Comparison of ENCODE assay signal across 8 cellular contexts in the genomic region with DNA sequence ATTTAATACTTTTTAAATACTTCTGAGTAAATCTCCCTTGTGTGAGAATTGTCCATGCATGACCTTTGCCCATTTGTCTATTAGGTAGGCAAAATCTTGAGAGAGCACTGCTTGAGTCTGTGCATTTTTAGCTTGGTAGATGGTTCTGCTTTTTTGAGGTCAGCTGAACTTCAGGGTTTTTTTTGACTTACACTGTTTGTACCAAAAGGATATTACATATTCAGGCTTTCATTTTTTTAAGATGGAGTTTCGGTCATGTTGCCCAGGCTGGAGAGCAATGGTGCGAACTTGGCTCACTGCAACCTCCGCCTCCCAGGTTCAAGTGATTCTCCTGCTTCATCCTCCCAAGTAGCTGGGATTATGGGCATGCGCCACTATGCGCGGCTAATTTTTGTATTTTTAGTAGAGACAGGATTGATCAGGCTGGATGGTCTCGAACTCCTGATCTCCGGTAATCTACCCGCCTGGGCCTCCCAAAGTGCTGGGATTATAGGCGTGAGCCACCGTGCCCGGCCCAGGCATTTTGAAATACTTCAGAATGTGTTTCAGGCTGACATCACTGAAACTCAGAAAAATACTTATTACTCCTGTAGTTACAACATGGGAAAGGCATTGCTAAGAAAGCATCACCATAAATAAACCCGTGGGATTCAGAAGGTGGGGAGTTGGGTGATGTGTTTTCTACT. TPM values are rescaled to one million over a fixed set of nuclear protein-coding genes. Genes with fewer than 3 reads are reported as not detected.
DNase-seq lines count a peak whose midpoint lies in the region; ATAC-seq and TF ChIP-seq lines count a peak whose summit lies in the region.

No MANE protein-coding gene starts in this region.

- no peaks in the 10 kb centered on the region for H3K36me3 ChIP-seq in tibial nerve

- WGBS in tibial nerve, 2 donors: 90 to 92% methylated on average over 13 of the region's 13 CpGs

- H3K27me3 Mint-ChIP-seq in activated naive CD8-positive, alpha-beta T cell treated with anti-CD3 and anti-CD28 coated beads for 36 hours: no peaks in the 10 kb centered on the region

- peaks cover 0 to 40% (median 8%) of the 10 kb centered on the region in 4 donors for H3K4me1 ChIP-seq in tibial nerve

- peak overlapping the region; percentile 42 for H3K27ac Mint-ChIP-seq in activated naive CD8-positive, alpha-beta T cell treated with anti-CD3 and anti-CD28 coated beads for 36 hours

- H3K9me3 Mint-ChIP-seq in activated naive CD8-positive, alpha-beta T cell treated with anti-CD3 and anti-CD28 coated beads for 36 hours: no peaks in the 10 kb centered on the region

- peak; percentile 35 for DNase-seq in AG09309 (ENCODE audit: low read depth)
- no peak for DNase-seq in activated naive CD8-positive, alpha-beta T cell treated with anti-CD3 and anti-CD28 coated beads for 36 hours
- no peak for DNase-seq in tibial nerve (ENCODE audit: low spot score in 2 of 2)
- DNase-seq in caudate nucleus (lab: John Stamatoyannopoulos, UW): no peak
- DNase-seq in nucleus accumbens (lab: John Stamatoyannopoulos, UW): no peak
- no peak for DNase-seq in cortex of kidney (lab: John Stamatoyannopoulos, UW)

- H3K27ac ChIP-seq in tibial nerve (peak overlapping the region in 3 of 4 donors; percentile 38 to 68 (median 58)), caudate nucleus (ENCODE audit: low read depth, low read length) (no peak overlapping the region)

- H3K36me3 Mint-ChIP-seq in activated naive CD8-positive, alpha-beta T cell treated with anti-CD3 and anti-CD28 coated beads for 36 hours: peaks cover 25% of the 10 kb centered on the region

- no peaks in the 10 kb centered on the region for H3K27me3 ChIP-seq in tibial nerve

- TF ChIP-seq EP300 in tibial nerve (IDR thresholded peaks at IDR 0.05): no peak

- no peak for TF ChIP-seq POLR2A in tibial nerve (IDR thresholded peaks at IDR 0.05)

- ATAC-seq in GM19025 (IDR thresholded peaks at IDR 0.05; ENCODE audit: low read depth, unreplicated experiment) (peak; percentile 71), HG03097 (IDR thresholded peaks at IDR 0.05; ENCODE audit: low FRiP score, unreplicated experiment) (peak; percentile 62)

- TF ChIP-seq CTCF in AG09309 (IDR thresholded peaks at IDR 0.05; ENCODE audit: control insufficient read depth, insufficient read depth, low read depth, low read length, missing control alignments) (no peak), tibial nerve (IDR thresholded peaks at IDR 0.05) (no peak)

- no peak overlapping the region for H3K4me3 Mint-ChIP-seq in activated naive CD8-positive, alpha-beta T cell treated with anti-CD3 and anti-CD28 coated beads for 36 hours

- no peaks in the 10 kb centered on the region for H3K9me3 ChIP-seq in tibial nerve

- H3K4me1 Mint-ChIP-seq in activated naive CD8-positive, alpha-beta T cell treated with anti-CD3 and anti-CD28 coated beads for 36 hours: peaks cover 48% of the 10 kb centered on the region

- H3K4me3 ChIP-seq in AG09309 (ENCODE audit: control insufficient read depth, low read depth, low read length) (no peak overlapping the region), tibial nerve (no peak overlapping the region)

RNA-seq across cellular contexts. Expression of gene RASSF3, which starts 11.1 kb away (rescaled TPM):
- total RNA-seq in activated naive CD8-positive, alpha-beta T cell treated with anti-CD3 and anti-CD28 coated beads for 36 hours: 10 to 100 TPM; 48.0 to 51.0 TPM
- 10 to 100 TPM; 14.7 to 18.3 (median 16.7) TPM for total RNA-seq in tibial nerve
